15 cellular contexts compared by ENCODE assay signal in the genomic region with DNA sequence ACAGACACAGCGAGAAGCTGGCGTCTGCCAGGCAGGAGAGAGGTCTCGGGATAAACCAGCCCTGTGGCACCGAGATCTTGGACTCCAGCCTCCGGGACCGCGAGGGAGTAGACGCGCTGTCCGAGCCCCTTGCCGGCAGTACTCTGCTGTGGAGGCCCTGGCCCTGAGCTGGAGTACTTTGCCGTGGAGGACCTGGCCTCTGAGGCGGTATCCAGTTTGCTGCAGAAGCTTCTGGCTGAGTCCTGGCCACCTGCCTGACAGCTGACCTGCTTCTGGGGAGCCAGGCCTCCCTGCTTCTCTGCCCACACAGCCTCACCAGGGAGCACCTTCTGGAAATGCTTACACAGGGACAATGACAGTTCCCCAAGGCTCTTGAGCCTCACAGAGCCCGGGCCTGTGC.
"Had no signal": no experiment of that assay in that cellular context is flagged by ENCODE, and none has a peak within 500 bp of the region (broad histone marks: within the 10 kb centered on the region; RNA-seq: fewer than 3 reads in every experiment).

No MANE protein-coding gene starts in this region.

- H3K4me3 ChIP-seq: coronary artery, heart right ventricle, neural progenitor cell, ovary, skin epidermis, tibial nerve had no signal

- H3K9me3 Mint-ChIP-seq: activated B cell treated with CpG ODN at 0.5 μM for 24 hours; activated CD4-positive, alpha-beta T cell treated with anti-CD3 and anti-CD28 coated beads, Interleukin-2, amount 10 ng/mL, durations not matched to agents 24 days and 14 days; activated naive CD4-positive, alpha-beta T cell treated with anti-CD3 and anti-CD28 coated beads, Interleukin-2, amount 10 ng/mL, durations not matched to agents 7 days and 5 days; mesothelial cell of epicardium; neural progenitor cell; stimulated activated effector memory CD8-positive, alpha-beta T cell treated with anti-CD3 and anti-CD28 coated beads, Interleukin-12 subunit alpha, Interleukin-12 subunit beta, amount 100 ng/mL, for 72 hours had no signal

- H3K4me3 Mint-ChIP-seq: activated B cell treated with CpG ODN at 0.5 μM for 24 hours; activated CD4-positive, alpha-beta T cell treated with anti-CD3 and anti-CD28 coated beads, Interleukin-2, amount 10 ng/mL, durations not matched to agents 24 days and 14 days; activated naive CD4-positive, alpha-beta T cell treated with anti-CD3 and anti-CD28 coated beads, Interleukin-2, amount 10 ng/mL, durations not matched to agents 7 days and 5 days; mesothelial cell of epicardium; neural progenitor cell; stimulated activated effector memory CD8-positive, alpha-beta T cell treated with anti-CD3 and anti-CD28 coated beads, Interleukin-12 subunit alpha, Interleukin-12 subunit beta, amount 100 ng/mL, for 72 hours; T-helper 17 cell had no signal

- DNase-seq: activated B cell treated with CpG ODN at 0.5 μM for 24 hours; activated CD4-positive, alpha-beta T cell treated with anti-CD3 and anti-CD28 coated beads, Interleukin-2, amount 10 ng/mL, durations not matched to agents 24 days and 14 days; activated naive CD4-positive, alpha-beta T cell treated with anti-CD3 and anti-CD28 coated beads, Interleukin-2, amount 10 ng/mL, durations not matched to agents 7 days and 5 days; caudate nucleus; effector CD8-positive, alpha-beta T cell; foreskin melanocyte; heart right ventricle; T-helper 17 cell had no signal

- H3K27me3 Mint-ChIP-seq: T-helper 17 cell had no signal

- H3K27me3 ChIP-seq: heart right ventricle, neural progenitor cell, ovary, tibial nerve had no signal

- H3K27ac ChIP-seq: coronary artery, heart right ventricle, neural progenitor cell, ovary, skin epidermis, tibial nerve had no signal

- H3K36me3 ChIP-seq: neural progenitor cell, ovary had no signal

- H3K36me3 Mint-ChIP-seq: activated naive CD4-positive, alpha-beta T cell treated with anti-CD3 and anti-CD28 coated beads, Interleukin-2, amount 10 ng/mL, durations not matched to agents 7 days and 5 days; neural progenitor cell had no signal

- H3K4me1 Mint-ChIP-seq: mesothelial cell of epicardium had no signal

- H3K27ac Mint-ChIP-seq: activated B cell treated with CpG ODN at 0.5 μM for 24 hours; activated CD4-positive, alpha-beta T cell treated with anti-CD3 and anti-CD28 coated beads, Interleukin-2, amount 10 ng/mL, durations not matched to agents 24 days and 14 days; activated naive CD4-positive, alpha-beta T cell treated with anti-CD3 and anti-CD28 coated beads, Interleukin-2, amount 10 ng/mL, durations not matched to agents 7 days and 5 days; mesothelial cell of epicardium; neural progenitor cell; stimulated activated effector memory CD8-positive, alpha-beta T cell treated with anti-CD3 and anti-CD28 coated beads, Interleukin-12 subunit alpha, Interleukin-12 subunit beta, amount 100 ng/mL, for 72 hours; T-helper 17 cell had no signal

- H3K4me1 ChIP-seq: neural progenitor cell had no signal

- H3K9me3 ChIP-seq: heart right ventricle, ovary, tibial nerve had no signal

- ATAC-seq: heart right ventricle, T-helper 17 cell had no signal
